ENCODE assay signal across 26 cellular contexts in the genomic region with DNA sequence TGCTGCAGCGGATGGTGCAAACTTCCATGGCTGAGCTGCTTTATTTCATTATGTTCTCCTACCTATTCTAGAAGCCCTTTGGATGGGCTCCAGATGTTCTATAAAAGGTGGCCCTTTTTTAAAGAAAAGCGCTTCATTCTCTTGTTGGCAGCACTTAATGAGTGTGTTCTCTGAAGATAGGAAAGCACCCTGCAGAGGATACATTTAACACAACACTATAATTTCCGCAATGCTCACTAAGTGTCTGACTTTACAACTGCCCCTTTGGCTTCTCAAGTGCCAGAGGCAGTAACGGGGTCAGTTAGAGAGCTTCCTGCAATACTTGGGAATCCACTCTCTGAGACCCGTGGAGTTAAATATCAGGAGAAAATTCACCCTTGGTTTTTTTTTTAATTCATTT.
"Had no signal": no experiment of that assay in that cellular context is flagged by ENCODE, and none has a peak within 500 bp of the region (broad histone marks: within the 10 kb centered on the region; RNA-seq: fewer than 3 reads in every experiment).

No MANE protein-coding gene starts in this region.

- DNase-seq: activated CD4-positive, alpha-beta T cell treated with anti-CD3 and anti-CD28 coated beads for 36 hours; activated CD4-positive, alpha-beta T cell treated with anti-CD3 and anti-CD28 coated beads, Interleukin-2, amount 10 ng/mL, durations not matched to agents 7 days and 5 days; activated CD4-positive, alpha-beta T cell treated with anti-CD3 and anti-CD28 coated beads, Interleukin-2, amount 50 U/mL, for 4 hours; activated CD4-positive, CD25-positive, alpha-beta regulatory T cell; activated CD4-positive, CD25-positive, alpha-beta regulatory T cell treated with anti-CD3 and anti-CD28 coated beads, Interleukin-2, amount 50 U/mL, for 72 hours; activated CD8-positive, alpha-beta memory T cell treated with anti-CD3 and anti-CD28 coated beads for 24 hours; activated CD8-positive, alpha-beta T cell treated with anti-CD3 and anti-CD28 coated beads for 36 hours; activated effector memory CD4-positive, alpha-beta T cell treated with Interleukin-2 at 50 U/mL for 16 hours; activated gamma-delta T cell treated with Interleukin-2 at 50 U/mL for 16 hours; activated naive CD4-positive, alpha-beta T cell treated with anti-CD3 and anti-CD28 coated beads, Interleukin-2, amount 50 U/mL, for 16 hours; activated naive CD4-positive, alpha-beta T cell treated with Interleukin-2 at 50 U/mL for 16 hours; activated T-cell treated with anti-CD3 and anti-CD28 coated beads, Interleukin-2, amount 50 U/mL, for 4 hours; amniotic stem cell; anterior cingulate cortex; brain microvascular endothelial cell; dorsolateral prefrontal cortex; effector memory CD4-positive, alpha-beta T cell; endodermal cell; foreskin fibroblast; heart left ventricle; T-helper 2 cell had no signal

- H3K36me3 Mint-ChIP-seq: activated naive CD8-positive, alpha-beta T cell had no signal

- H3K9me3 Mint-ChIP-seq: activated CD4-positive, alpha-beta T cell treated with anti-CD3 and anti-CD28 coated beads, Interleukin-2, amount 10 ng/mL, durations not matched to agents 7 days and 5 days; activated CD8-positive, alpha-beta T cell treated with anti-CD3 and anti-CD28 coated beads for 36 hours; central memory CD8-positive, alpha-beta T cell; dendritic cell treated with granulocyte-macrophage colony-stimulating factor and Interleukin-4, amounts not matched to agents 40 ng/mL and 50 ng/mL, for 4 days; endodermal cell had no signal

- H3K27me3 Mint-ChIP-seq: activated CD4-positive, alpha-beta T cell treated with anti-CD3 and anti-CD28 coated beads for 36 hours; activated CD4-positive, alpha-beta T cell treated with anti-CD3 and anti-CD28 coated beads, Interleukin-2, amount 10 ng/mL, durations not matched to agents 7 days and 5 days; activated CD8-positive, alpha-beta T cell treated with anti-CD3 and anti-CD28 coated beads for 36 hours; activated T-helper 17 cell treated with anti-CD3 and anti-CD28 coated beads, Interleukin-2, amount 50 U/mL, for 72 hours; central memory CD8-positive, alpha-beta T cell had no signal

- H3K4me3 ChIP-seq: coronary artery, dorsolateral prefrontal cortex, heart left ventricle had no signal

- H3K27me3 ChIP-seq: brain microvascular endothelial cell, heart left ventricle had no signal

- H3K27ac ChIP-seq: brain microvascular endothelial cell, coronary artery, dorsolateral prefrontal cortex, heart left ventricle had no signal

- H3K4me3 Mint-ChIP-seq: activated CD4-positive, alpha-beta T cell treated with anti-CD3 and anti-CD28 coated beads for 36 hours; activated CD4-positive, alpha-beta T cell treated with anti-CD3 and anti-CD28 coated beads, Interleukin-2, amount 10 ng/mL, durations not matched to agents 7 days and 5 days; activated CD8-positive, alpha-beta T cell treated with anti-CD3 and anti-CD28 coated beads for 36 hours; activated naive CD8-positive, alpha-beta T cell; activated T-cell treated with anti-CD3 and anti-CD28 coated beads, Interleukin-2, amount 50 U/mL, for 4 hours; activated T-helper 17 cell treated with anti-CD3 and anti-CD28 coated beads, Interleukin-2, amount 50 U/mL, for 72 hours; central memory CD8-positive, alpha-beta T cell; dendritic cell treated with granulocyte-macrophage colony-stimulating factor and Interleukin-4, amounts not matched to agents 40 ng/mL and 50 ng/mL, for 4 days; endodermal cell had no signal

- H3K36me3 ChIP-seq: brain microvascular endothelial cell, heart left ventricle had no signal

- H3K4me1 Mint-ChIP-seq: activated CD4-positive, alpha-beta T cell treated with anti-CD3 and anti-CD28 coated beads for 36 hours; activated CD4-positive, alpha-beta T cell treated with anti-CD3 and anti-CD28 coated beads, Interleukin-2, amount 10 ng/mL, durations not matched to agents 7 days and 5 days; activated T-helper 17 cell treated with anti-CD3 and anti-CD28 coated beads, Interleukin-2, amount 50 U/mL, for 72 hours; central memory CD8-positive, alpha-beta T cell had no signal

- H3K27ac Mint-ChIP-seq: activated CD4-positive, alpha-beta T cell treated with anti-CD3 and anti-CD28 coated beads for 36 hours; activated CD4-positive, alpha-beta T cell treated with anti-CD3 and anti-CD28 coated beads, Interleukin-2, amount 10 ng/mL, durations not matched to agents 7 days and 5 days; activated CD8-positive, alpha-beta T cell treated with anti-CD3 and anti-CD28 coated beads for 36 hours; activated naive CD8-positive, alpha-beta T cell; activated T-helper 17 cell treated with anti-CD3 and anti-CD28 coated beads, Interleukin-2, amount 50 U/mL, for 72 hours; dendritic cell treated with granulocyte-macrophage colony-stimulating factor and Interleukin-4, amounts not matched to agents 40 ng/mL and 50 ng/mL, for 4 days; endodermal cell had no signal
